ENCODE assay signal across 10 cellular contexts in the genomic region with DNA sequence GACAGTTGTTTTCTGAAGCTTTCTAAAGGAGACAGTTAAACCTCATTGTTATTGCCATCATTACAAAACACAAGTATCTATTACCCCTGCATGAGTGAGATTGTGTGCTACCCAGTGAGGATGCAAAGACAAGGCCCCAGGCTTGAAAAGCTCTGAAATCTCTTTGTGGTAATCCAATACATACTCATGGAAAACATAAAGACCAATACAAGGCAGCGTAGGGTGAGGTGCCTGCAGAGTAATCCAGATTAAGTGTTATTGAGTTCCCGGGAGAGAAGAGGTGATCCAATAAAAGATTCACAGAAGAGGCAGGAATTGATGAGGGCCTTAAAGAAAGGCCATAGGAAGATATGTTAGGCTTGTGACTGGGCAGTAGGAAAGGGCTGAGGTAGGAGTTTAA.
A peak's percentile ranks its signal among the peaks of the same experiment; 100 is the strongest.
DNase-seq lines count a peak whose midpoint lies in the region; ATAC-seq and TF ChIP-seq lines count a peak whose summit lies in the region.
"Had no signal": no experiment of that assay in that cellular context is flagged by ENCODE, and none has a peak within 500 bp of the region (broad histone marks: within the 10 kb centered on the region; RNA-seq: fewer than 3 reads in every experiment).

No MANE protein-coding gene starts in this region.

- H3K36me3 Mint-ChIP-seq in IgD-negative memory B cell (no peaks in the 10 kb centered on the region), immature natural killer cell (no peaks in the 10 kb centered on the region), type B pancreatic cell (peaks cover 5% of the 10 kb centered on the region)
- H3K36me3 Mint-ChIP-seq: activated naive CD4-positive, alpha-beta T cell treated with anti-CD3 and anti-CD28 coated beads, Interleukin-2, amount 10 ng/mL, durations not matched to agents 7 days and 5 days; CD8-positive, alpha-beta memory T cell had no signal

- ATAC-seq in GM18861 (IDR thresholded peaks at IDR 0.05; ENCODE audit: unreplicated experiment), result no peak

- H3K9me3 Mint-ChIP-seq in IgD-negative memory B cell, result no peaks in the 10 kb centered on the region
- H3K9me3 Mint-ChIP-seq in immature natural killer cell, result no peaks in the 10 kb centered on the region
- no peaks in the 10 kb centered on the region for H3K9me3 Mint-ChIP-seq in type B pancreatic cell
- H3K9me3 Mint-ChIP-seq: activated naive CD4-positive, alpha-beta T cell treated with anti-CD3 and anti-CD28 coated beads, Interleukin-2, amount 10 ng/mL, durations not matched to agents 7 days and 5 days; CD8-positive, alpha-beta memory T cell had no signal

- TF ChIP-seq POLR2A in Peyer's patch (IDR thresholded peaks at IDR 0.05) (no peak), suprapubic skin (IDR thresholded peaks at IDR 0.05) (no peak)

- DNase-seq in Peyer's patch, result no peak
- no peak for DNase-seq in immature natural killer cell
- DNase-seq in suprapubic skin (ENCODE audit: low spot score in 2 of 2), result no peak
- DNase-seq in activated CD8-positive, alpha-beta memory T cell treated with anti-CD3 and anti-CD28 coated beads, Interleukin-2, amount 50 U/mL, for 48 hours, result no peak
- no peak for DNase-seq in type B pancreatic cell (ENCODE audit: extremely low spot score, unreplicated experiment)
- no peak for DNase-seq in activated effector memory CD4-positive, alpha-beta T cell treated with Interleukin-2 at 50 U/mL for 16 hours
- DNase-seq: activated naive CD4-positive, alpha-beta T cell treated with anti-CD3 and anti-CD28 coated beads, Interleukin-2, amount 10 ng/mL, durations not matched to agents 7 days and 5 days; CD8-positive, alpha-beta memory T cell had no signal

- peak overlapping the region in 3 of 4 donors; percentile 24 to 78 (median 73) for H3K4me3 Mint-ChIP-seq in IgD-negative memory B cell
- no peak overlapping the region for H3K4me3 Mint-ChIP-seq in immature natural killer cell
- H3K4me3 Mint-ChIP-seq in type B pancreatic cell, result no peak overlapping the region
- H3K4me3 Mint-ChIP-seq: activated naive CD4-positive, alpha-beta T cell treated with anti-CD3 and anti-CD28 coated beads, Interleukin-2, amount 10 ng/mL, durations not matched to agents 7 days and 5 days; CD8-positive, alpha-beta memory T cell had no signal

- H3K9me3 ChIP-seq in Peyer's patch (no peaks in the 10 kb centered on the region), suprapubic skin (no peaks in the 10 kb centered on the region)

- H3K27me3 ChIP-seq in Peyer's patch, result no peaks in the 10 kb centered on the region
- no peaks in the 10 kb centered on the region for H3K27me3 ChIP-seq in suprapubic skin

- H3K4me1 ChIP-seq in Peyer's patch (no peaks in the 10 kb centered on the region), suprapubic skin (no peaks in the 10 kb centered on the region)

- 82% methylated on average over 2 of the region's 2 CpGs for WGBS in suprapubic skin

- no peaks in the 10 kb centered on the region for H3K36me3 ChIP-seq in Peyer's patch
- no peaks in the 10 kb centered on the region for H3K36me3 ChIP-seq in suprapubic skin

- H3K27ac ChIP-seq in Peyer's patch (peak overlapping the region in 3 of 4 donors; percentile 6 to 65 (median 25)), suprapubic skin (peak overlapping the region; percentile 36)

- TF ChIP-seq CTCF in Peyer's patch (IDR thresholded peaks at IDR 0.05) (no peak), suprapubic skin (IDR thresholded peaks at IDR 0.05) (no peak), type B pancreatic cell (conservative IDR thresholded peaks at IDR 0.05) (no peak)

- no peak for TF ChIP-seq EP300 in suprapubic skin (IDR thresholded peaks at IDR 0.05)

- peaks cover 58 to 62% (median 60%) of the 10 kb centered on the region in 3 donors for H3K4me1 Mint-ChIP-seq in IgD-negative memory B cell
- H3K4me1 Mint-ChIP-seq in immature natural killer cell, result peaks cover 19 to 33% of the 10 kb centered on the region in 2 donors
- peaks cover 4% of the 10 kb centered on the region for H3K4me1 Mint-ChIP-seq in type B pancreatic cell (ENCODE audit: unreplicated experiment)
- H3K4me1 Mint-ChIP-seq: activated naive CD4-positive, alpha-beta T cell treated with anti-CD3 and anti-CD28 coated beads, Interleukin-2, amount 10 ng/mL, durations not matched to agents 7 days and 5 days had no signal

- H3K27me3 Mint-ChIP-seq in IgD-negative memory B cell, result no peaks in the 10 kb centered on the region
- H3K27me3 Mint-ChIP-seq in immature natural killer cell (ENCODE audit: low read depth in 3 of 3), result peaks cover 1 to 2% (median 2%) of the 10 kb centered on the region in 3 donors
- peaks cover 10% of the 10 kb centered on the region for H3K27me3 Mint-ChIP-seq in type B pancreatic cell
- H3K27me3 Mint-ChIP-seq: activated naive CD4-positive, alpha-beta T cell treated with anti-CD3 and anti-CD28 coated beads, Interleukin-2, amount 10 ng/mL, durations not matched to agents 7 days and 5 days had no signal

- H3K4me3 ChIP-seq in Peyer's patch (no peak overlapping the region), suprapubic skin (no peak overlapping the region)

- H3K27ac Mint-ChIP-seq in IgD-negative memory B cell, result peak overlapping the region; percentile 84 to 94 (median 93)
- peak overlapping the region; percentile 5 to 85 (median 39) for H3K27ac Mint-ChIP-seq in immature natural killer cell
- no peak overlapping the region for H3K27ac Mint-ChIP-seq in type B pancreatic cell
- H3K27ac Mint-ChIP-seq: activated naive CD4-positive, alpha-beta T cell treated with anti-CD3 and anti-CD28 coated beads, Interleukin-2, amount 10 ng/mL, durations not matched to agents 7 days and 5 days had no signal

Comparison
In these comparisons a context has a peak if more than half of its experiments do, and no peak if none do; other contexts are left out.
1. H3K4me3 Mint-ChIP-seq: peak in IgD-negative memory B cell (3 of 4); none in immature natural killer cell (0 of 5) and type B pancreatic cell (single experiment).